In genomic region chr17:16921451-16921850, GRCh38 we compare ENCODE assay signal across 16 cellular contexts. TPM values are rescaled to one million over a fixed set of nuclear protein-coding genes. Genes with fewer than 3 reads are reported as not detected.
"Had no signal": no experiment of that assay in that cellular context is flagged by ENCODE, and none has a peak within 500 bp of the region (broad histone marks: within the 10 kb centered on the region; RNA-seq: fewer than 3 reads in every experiment).

No MANE protein-coding gene starts in this region.

RNA-seq across cellular contexts. Expression of gene TNFRSF13B, which starts 50.5 kb away (rescaled TPM):
- total RNA-seq: activated CD4-positive, alpha-beta memory T cell treated with anti-CD3 and anti-CD28 coated beads, Interleukin-2, amount 10 ng/mL, durations not matched to agents 7 days and 5 days; activated CD4-positive, alpha-beta T cell treated with anti-CD3 and anti-CD28 coated beads, Interleukin-2, amount 10 ng/mL, durations not matched to agents 7 days and 5 days; activated naive CD4-positive, alpha-beta T cell treated with anti-CD3 and anti-CD28 coated beads, Interleukin-2, amount 50 U/mL, for 72 hours; activated naive CD8-positive, alpha-beta T cell treated with anti-CD3 and anti-CD28 coated beads, Interleukin-2, amount 10 ng/mL, durations not matched to agents 7 days and 5 days; activated T-cell treated with anti-CD3 and anti-CD28 coated beads, Interleukin-2, amount 50 U/mL, for 72 hours; ascending aorta; bronchial epithelial cell; chondrocyte; dermis microvascular lymphatic vessel endothelial cell; endothelial cell of umbilical vein; esophagus squamous epithelium; fibroblast of lung; fibroblast of villous mesenchyme; T-helper 1 cell treated with Interleukin-12 subunit alpha and Interleukin-12 subunit beta and Interleukin-4 antibody, amounts not matched to agents 30 ng/mL and 1 ng/mL, for 36 hours; T-helper 2 cell treated with Interferon-gamma antibody and Interleukin-4, amounts not matched to agents 100 ng/mL and 5 ng/mL, for 36 hours; WTC11 had no signal
